ENCODE assay signal across 1 cellular context in the genomic region with DNA sequence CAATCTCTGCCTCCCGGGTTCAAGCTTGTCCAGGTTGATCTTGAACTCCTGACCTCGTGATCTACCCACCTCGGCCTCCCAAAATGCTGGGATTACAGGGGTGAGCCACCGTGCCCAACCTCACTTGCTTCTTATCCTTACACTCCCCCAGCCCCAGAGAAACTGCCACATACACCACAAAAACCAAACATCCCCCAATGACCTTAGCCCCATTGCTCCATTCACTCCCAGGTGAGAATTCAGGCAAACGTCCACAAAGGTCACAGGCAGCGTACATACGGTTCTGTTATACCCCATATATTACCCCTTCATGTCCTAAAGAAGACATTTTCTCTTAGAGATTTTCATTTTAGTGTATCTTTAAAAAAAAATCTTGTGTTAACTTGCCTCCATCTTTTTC.
TF ChIP-seq lines count a peak whose summit lies in the region.
"Not testable (repeated sequence)": the region's sequence is repeated elsewhere in the genome, so short reads cannot be mapped to it uniquely, and the experiment has no call there.

No MANE protein-coding gene starts in this region.

TF ChIP-seq in K562, 482 proteins besides CTCF, POLR2A, EP300 and RAD21:
- 0 out of 2 replicates have a peak, but pooled peaks have one; percentile 16 for TF ChIP-seq MYNN (IDR thresholded peaks at IDR 0.05)
- not testable (repeated sequence) for TF ChIP-seq MYNN (CRISPR knock-in tag; IDR thresholded peaks at IDR 0.05)
